Comparison of ENCODE assay signal across 8 cellular contexts in genomic region chr11:76233936-76234703, GRCh38. TPM values are rescaled to one million over a fixed set of nuclear protein-coding genes. Genes with fewer than 3 reads are reported as not detected.
DNase-seq lines count a peak whose midpoint lies in the region; ATAC-seq and TF ChIP-seq lines count a peak whose summit lies in the region.

No MANE protein-coding gene starts in this region.

- TF ChIP-seq CTCF in brain microvascular endothelial cell (IDR thresholded peaks at IDR 0.05; ENCODE audit: low read depth, low read length, missing control alignments): no peak
- peak in 2 of 11 experiments; percentile 12 to 44 for TF ChIP-seq CTCF in spleen (IDR thresholded peaks at IDR 0.05 in 8 of 11, conservative IDR thresholded peaks at IDR 0.05 in 3 of 11)

- H3K27ac ChIP-seq in brain microvascular endothelial cell (peak overlapping the region; percentile 63), spleen (peak overlapping the region; percentile 75 to 91 (median 86))

- no peaks in the 10 kb centered on the region for H3K36me3 Mint-ChIP-seq in immature natural killer cell

- H3K36me3 ChIP-seq in brain microvascular endothelial cell (replicated peaks) (no peaks in the 10 kb centered on the region), spleen (no peaks in the 10 kb centered on the region)

- TF ChIP-seq POLR2A in spleen (IDR thresholded peaks at IDR 0.05): no peak

- DNase-seq in Ammon's horn (ENCODE audit: low spot score) (peak; percentile 53), NOMO-1 treated with dmso at 0.1 percent for 144 hours (lab: John Stamatoyannopoulos, UW; ENCODE audit: unreplicated experiment) (peak; percentile 45), brain microvascular endothelial cell (no peak), immature natural killer cell (peak in 1 of 3 donors; percentile 25), spleen (peak; percentile 87), 8988T (no peak), NCI-H2081 (lab: John Stamatoyannopoulos, UW) (no peak)

- peaks cover 17 to 33% (median 29%) of the 10 kb centered on the region in 3 donors for H3K27me3 Mint-ChIP-seq in immature natural killer cell (ENCODE audit: low read depth in 3 of 3)

- H3K4me1 ChIP-seq in spleen: peaks cover 7 to 46% (median 32%) of the 10 kb centered on the region in 6 donors

- H3K4me1 Mint-ChIP-seq in immature natural killer cell: peaks cover 39 to 40% of the 10 kb centered on the region in 2 donors

- H3K4me3 Mint-ChIP-seq in immature natural killer cell: peak overlapping the region; percentile 88 to 99 (median 94)

- intact Hi-C loops in spleen (cut with DNase I; ENCODE audit: low total_unique reads): no loop called here

- H3K4me3 ChIP-seq in brain microvascular endothelial cell (ENCODE audit: low read depth, low read length) (peak overlapping the region; percentile 90), spleen (peak overlapping the region; percentile 78 to 97 (median 84))

- peak overlapping the region; percentile 77 to 99 (median 90) for H3K27ac Mint-ChIP-seq in immature natural killer cell

- ATAC-seq in GM19351 (IDR thresholded peaks at IDR 0.05; ENCODE audit: unreplicated experiment): peak; percentile 37

- H3K9me3 ChIP-seq in spleen: no peaks in the 10 kb centered on the region

- WGBS in spleen, 5 donors: 42 to 55% (median 46%) methylated on average over 13 to 17 of the region's 17 CpGs

- in situ Hi-C loops in brain microvascular endothelial cell (cut with HindIII; ENCODE audit: low pct_ligation_motif_present, low sequenced_read_pairs): no loop called here

- peaks cover 2% of the 10 kb centered on the region for H3K27me3 ChIP-seq in brain microvascular endothelial cell (replicated peaks)
- H3K27me3 ChIP-seq in spleen (replicated peaks in 1 of 7): no peaks in the 10 kb centered on the region

- peaks cover 0 to 5% (median 0%) of the 10 kb centered on the region in 6 donors for H3K9me3 Mint-ChIP-seq in immature natural killer cell

RNA-seq across cellular contexts. Expression of gene WNT11, which starts 27.8 kb away (rescaled TPM):
- polyA plus RNA-seq in immature natural killer cell: 1 to 10 TPM in 2 of 3 donors, under 1 TPM in 1; 0.78 to 2.4 (median 1.4) TPM
- total RNA-seq in spleen: 1 to 10 TPM in 6 of 7 donors, under 1 TPM in 1; 0.85 to 4.2 (median 3.1) TPM
- under 1 TPM; 0.09 to 0.67 (median 0.62) TPM for polyA plus RNA-seq in spleen

Comparison
In these comparisons a context has a peak if more than half of its experiments do, and no peak if none do; other contexts are left out.
1. DNase-seq: peak in Ammon's horn (single experiment), NOMO-1 treated with dmso at 0.1 percent for 144 hours (single experiment) and spleen (single experiment); none in brain microvascular endothelial cell (single experiment), 8988T (single experiment) and NCI-H2081 (0 of 2).